Comparison of ENCODE assay signal across 9 cellular contexts in genomic region chr1:38500352-38500751, GRCh38.
A peak's percentile ranks its signal among the peaks of the same experiment; 100 is the strongest.
DNase-seq lines count a peak whose midpoint lies in the region; ATAC-seq, FAIRE-seq and TF ChIP-seq lines count a peak whose summit lies in the region.
"Had no signal": no experiment of that assay in that cellular context is flagged by ENCODE, and none has a peak within 500 bp of the region (broad histone marks: within the 10 kb centered on the region; RNA-seq: fewer than 3 reads in every experiment).

No MANE protein-coding gene starts in this region.

- DNase-seq in colonic mucosa (no peak), neural crest cell (ENCODE audit: low read depth, low spot score) (no peak), small intestine (no peak)
- DNase-seq: activated T-cell treated with anti-CD3 and anti-CD28 coated beads for 4 hours, naive B cell had no signal

- H3K4me1 ChIP-seq in DOHH2 (ENCODE audit: control insufficient read depth, low read length) (peaks cover 7% of the 10 kb centered on the region), colonic mucosa (no peaks in the 10 kb centered on the region), small intestine (ENCODE audit: control insufficient read depth in 2 of 2, insufficient read depth in 1 of 2, low read depth in 1 of 2, low read length in 1 of 2) (no peaks in the 10 kb centered on the region)

- H3K9me3 ChIP-seq in DOHH2 (ENCODE audit: control insufficient read depth, insufficient read depth, low read length) (no peaks in the 10 kb centered on the region), colonic mucosa (no peaks in the 10 kb centered on the region), small intestine (ENCODE audit: control insufficient read depth, low read depth) (no peaks in the 10 kb centered on the region)

- peaks cover 40% of the 10 kb centered on the region for H3K4me1 Mint-ChIP-seq in neural crest cell

- H3K79me2 ChIP-seq in DOHH2 (ENCODE audit: control insufficient read depth, low read length): no peaks in the 10 kb centered on the region

- no peaks in the 10 kb centered on the region for H4K20me1 ChIP-seq in DOHH2 (ENCODE audit: control insufficient read depth, insufficient read depth, low read depth, low read length)

- no peak overlapping the region for H3K4me3 Mint-ChIP-seq in neural crest cell

- no peaks in the 10 kb centered on the region for H3K27me3 Mint-ChIP-seq in neural crest cell (ENCODE audit: low read depth)

- no peak for ATAC-seq in HG02981 (IDR thresholded peaks at IDR 0.05; ENCODE audit: unreplicated experiment)
- ATAC-seq in HG03196 (IDR thresholded peaks at IDR 0.05; ENCODE audit: unreplicated experiment): no peak

- no peaks in the 10 kb centered on the region for H3K36me3 ChIP-seq in DOHH2 (ENCODE audit: control insufficient read depth, low read length)
- H3K36me3 ChIP-seq in colonic mucosa: no peaks in the 10 kb centered on the region
- H3K36me3 ChIP-seq in small intestine (ENCODE audit: control insufficient read depth in 2 of 2, insufficient read depth in 2 of 2, low read length in 2 of 2): no peaks in the 10 kb centered on the region

- H3K27me3 ChIP-seq in DOHH2 (ENCODE audit: control insufficient read depth, low read length) (peaks cover 19% of the 10 kb centered on the region), colonic mucosa (no peaks in the 10 kb centered on the region), small intestine (ENCODE audit: control insufficient read depth in 2 of 2, insufficient read depth in 2 of 2, low read length in 2 of 2) (peaks cover 0 to 7% of the 10 kb centered on the region in 2 donors)

- no peaks in the 10 kb centered on the region for H3K9me3 Mint-ChIP-seq in neural crest cell

- no peak for FAIRE-seq in small intestine (lab: Jason Lieb, UNC)

- no peak overlapping the region for H3K9ac ChIP-seq in colonic mucosa (ENCODE audit: low read depth in 2 of 2, low read length in 2 of 2)

- peak; percentile 42 for TF ChIP-seq CTCF in DOHH2 (IDR thresholded peaks at IDR 0.05; ENCODE audit: low read depth, low read length, poor library complexity, severe bottlenecking)
- peak; percentile 38; the same call in 1 of the 2 replicates for TF ChIP-seq CTCF in LNCAP (IDR thresholded peaks at IDR 0.05)
- peak; percentile 21 for TF ChIP-seq CTCF in colonic mucosa (IDR thresholded peaks at IDR 0.05)
- peak; percentile 60 for TF ChIP-seq CTCF in neural crest cell (conservative IDR thresholded peaks at IDR 0.05)

- 52 to 80% (median 54%) methylated on average over 2 of the region's 2 CpGs for WGBS in small intestine, 3 donors

- H3K27ac Mint-ChIP-seq in neural crest cell (ENCODE audit: unreplicated experiment): no peak overlapping the region

- H3K27ac ChIP-seq in DOHH2 (ENCODE audit: low read depth, low read length): no peak overlapping the region
- H3K27ac ChIP-seq in colonic mucosa: no peak overlapping the region
- no peak overlapping the region for H3K27ac ChIP-seq in small intestine (ENCODE audit: low read depth in 1 of 2, low read length in 1 of 2)

- H3F3A ChIP-seq in DOHH2 (ENCODE audit: control insufficient read depth, insufficient read depth): no peaks in the 10 kb centered on the region

- H3K36me3 Mint-ChIP-seq in neural crest cell (ENCODE audit: low read depth): no peaks in the 10 kb centered on the region
- H3K36me3 Mint-ChIP-seq: naive B cell had no signal

- H3K9me2 ChIP-seq in DOHH2 (replicated peaks; ENCODE audit: control insufficient read depth, low read length): no peaks in the 10 kb centered on the region

- H3K4me3 ChIP-seq in DOHH2 (ENCODE audit: low read length) (no peak overlapping the region), colonic mucosa (no peak overlapping the region), small intestine (ENCODE audit: low read depth in 1 of 2, low read length in 2 of 2) (no peak overlapping the region)

- intact Hi-C loops in colonic mucosa (cut with DNase I): no loop called here

- H3K4me2 ChIP-seq in DOHH2 (ENCODE audit: low read length): no peak overlapping the region
